ENCODE assay signal across 8 cellular contexts in genomic region chr6:49606696-49607390, GRCh38. TPM values are rescaled to one million over a fixed set of nuclear protein-coding genes. Genes with fewer than 3 reads are reported as not detected.
DNase-seq lines count a peak whose midpoint lies in the region; ATAC-seq and TF ChIP-seq lines count a peak whose summit lies in the region.

No MANE protein-coding gene starts in this region.

- H3K4me1 Mint-ChIP-seq in endodermal cell (peaks cover 3% of the 10 kb centered on the region), mesothelial cell of epicardium (peaks cover 5% of the 10 kb centered on the region)

- WGBS in endodermal cell (ENCODE audit: insufficient coverage in 1 of 2, insufficient read length in 1 of 2), 2 experiments: 40 to 76% methylated on average over 1 to 4 of the region's 5 CpGs

- H3K9me3 Mint-ChIP-seq in endodermal cell (peaks cover 4% of the 10 kb centered on the region), mesothelial cell of epicardium (peaks cover 3% of the 10 kb centered on the region)

- no peaks in the 10 kb centered on the region for H3K9me3 ChIP-seq in endodermal cell (ENCODE audit: control insufficient read depth, low read length)

- H3K4me1 ChIP-seq in endodermal cell (ENCODE audit: control insufficient read depth, insufficient read depth, low read length): no peaks in the 10 kb centered on the region

- H3K4me3 ChIP-seq in BJ (ENCODE audit: low read depth, low read length): no peak overlapping the region
- H3K4me3 ChIP-seq in endodermal cell (ENCODE audit: low read length): no peak overlapping the region

- H3K27me3 ChIP-seq in BJ (ENCODE audit: control insufficient read depth, insufficient read depth, low read length) (0 out of 2 replicates have a peak, but pooled peaks cover 2% of the 10 kb centered on the region), endodermal cell (ENCODE audit: control insufficient read depth, insufficient read depth, low read length, poor library complexity, severe bottlenecking) (no peaks in the 10 kb centered on the region)

- H3K27me3 Mint-ChIP-seq in endodermal cell (ENCODE audit: insufficient read depth) (peaks cover 7% of the 10 kb centered on the region), mesothelial cell of epicardium (ENCODE audit: low read depth) (no peaks in the 10 kb centered on the region)

- POLR2A ChIA-PET in BJ (lab: Charles Lee): no interaction called here

- no peak overlapping the region for H3K27ac ChIP-seq in endodermal cell (ENCODE audit: low read depth, low read length)

- no peak overlapping the region for H3K27ac Mint-ChIP-seq in endodermal cell
- no peak overlapping the region for H3K27ac Mint-ChIP-seq in mesothelial cell of epicardium

- TF ChIP-seq CTCF in BJ (IDR thresholded peaks at IDR 0.05; ENCODE audit: insufficient read depth, low read depth, low read length): peak; percentile 83
- peak; percentile 94 for TF ChIP-seq CTCF in endodermal cell (conservative IDR thresholded peaks at IDR 0.05)
- peak; percentile 87 for TF ChIP-seq CTCF in mesothelial cell of epicardium (IDR thresholded peaks at IDR 0.05; ENCODE audit: unreplicated experiment)

- ATAC-seq in GM18502 (IDR thresholded peaks at IDR 0.05; ENCODE audit: poor library complexity, unreplicated experiment) (peak; percentile 97), HG02798 (IDR thresholded peaks at IDR 0.05; ENCODE audit: poor library complexity, unreplicated experiment) (peak; percentile 97)

- H3K4me3 Mint-ChIP-seq in endodermal cell (no peak overlapping the region), mesothelial cell of epicardium (no peak overlapping the region)

- H3K36me3 Mint-ChIP-seq in endodermal cell (ENCODE audit: low read depth) (no peaks in the 10 kb centered on the region), mesothelial cell of epicardium (no peaks in the 10 kb centered on the region)

- no peak overlapping the region for H3K9ac ChIP-seq in endodermal cell (ENCODE audit: extremely low read depth, low read length, poor library complexity, severe bottlenecking)

- CTCF ChIA-PET in BJ (lab: Yijun Ruan, JAX): interaction anchor here (0.6 to 9.1 kb wide), 22 partner anchors 10 to 1819 kb away, joined by 3 to 107 read pairs (median 4); partner anchors contain the start of gene C6orf141

- H3K36me3 ChIP-seq in BJ (ENCODE audit: control insufficient read depth, insufficient read depth, low read length): no peaks in the 10 kb centered on the region
- no peaks in the 10 kb centered on the region for H3K36me3 ChIP-seq in endodermal cell (ENCODE audit: control insufficient read depth, insufficient read depth, low read length)

- DNase-seq in BJ (ENCODE audit: low read depth) (peak; percentile 8), MV-4-11 (lab: John Stamatoyannopoulos, UW) (peak; percentile 70), SHP77 (lab: John Stamatoyannopoulos, UW) (peak; percentile 92 to 96), endodermal cell (peak; percentile 70), mesothelial cell of epicardium (ENCODE audit: low spot score in 2 of 2, unreplicated experiment in 2 of 2) (no peak), NCI-H187 treated with DMSO at 0.1 percent for 48 hours (lab: John Stamatoyannopoulos, UW) (no peak)

RNA-seq across cellular contexts. Expression of gene RHAG, which starts 29.8 kb away (rescaled TPM):
- not detected in 2 replicates for polyA plus RNA-seq in BJ (2011; rRNA removed)
- polyA minus RNA-seq in BJ (2011; rRNA and poly(A)+ RNA removed): not detected in 2 replicates
- total RNA-seq in endodermal cell (not detected), mesothelial cell of epicardium (not detected in 3 replicates)
- 0.14 TPM for polyA plus RNA-seq in endodermal cell (2013, experiment 1 of 2)
- 0.21 TPM for polyA plus RNA-seq in endodermal cell (2013, experiment 2 of 2)

RNA-seq across cellular contexts. Expression of gene C6orf141, which starts 56.4 kb away (rescaled TPM):
- polyA plus RNA-seq in BJ (2011; rRNA removed): 0.22 and 0.32 TPM in 2 replicates
- polyA minus RNA-seq in BJ (2011; rRNA and poly(A)+ RNA removed): 0.09 TPM in 1 of 2 replicates, not detected in the other
- total RNA-seq in endodermal cell: 1 to 10 TPM in 1 of 2 donors, under 1 TPM in 1; 0.81 to 1.7 TPM
- 6.7 TPM for polyA plus RNA-seq in endodermal cell (2013, experiment 1 of 2)
- polyA plus RNA-seq in endodermal cell (2013, experiment 2 of 2): 9.1 TPM
- total RNA-seq in mesothelial cell of epicardium: 6.0 to 8.2 TPM (median 6.5 TPM) in 3 replicates

Comparison
In these comparisons a context has a peak if more than half of its experiments do, and no peak if none do; other contexts are left out.
1. DNase-seq: peak in BJ (single experiment), MV-4-11 (single experiment), SHP77 (2 of 2) and endodermal cell (single experiment); none in mesothelial cell of epicardium (0 of 2) and NCI-H187 treated with DMSO at 0.1 percent for 48 hours (single experiment).
2. Peak in every context shown above with its lines, with median percentiles within 50 percentile points of each other: CTCF ChIP-seq.